ENCODE assay signal across 12 cellular contexts in genomic region chr18:58316943-58317342, GRCh38.
DNase-seq lines count a peak whose midpoint lies in the region; ATAC-seq, FAIRE-seq and TF ChIP-seq lines count a peak whose summit lies in the region.
"Had no signal": no experiment of that assay in that cellular context is flagged by ENCODE, and none has a peak within 500 bp of the region (broad histone marks: within the 10 kb centered on the region; RNA-seq: fewer than 3 reads in every experiment).

No MANE protein-coding gene starts in this region.

- H2AK5ac ChIP-seq in IMR-90 (ENCODE audit: low read depth, low read length) = 0 out of 2 replicates have a peak overlapping the region, but pooled peaks have one; percentile 2

- no peak overlapping the region for H3K14ac ChIP-seq in IMR-90 (replicated peaks; ENCODE audit: low read depth, low read length)

- intact Hi-C loops in activated CD4-positive, alpha-beta T cell treated with anti-CD3 and anti-CD28 coated beads for 36 hours (cut with DNase I, micrococcal nuclease) = no loop called here
- intact Hi-C loops in IMR-90 (cut with micrococcal nuclease) = no loop called here
- intact Hi-C loops in colonic mucosa (cut with DNase I) = no loop called here

- no peak overlapping the region for H4K8ac ChIP-seq in IMR-90 (ENCODE audit: low read depth in 2 of 2, low read length in 2 of 2)

- TF ChIP-seq POLR2A in IMR-90 (IDR thresholded peaks at IDR 0.05; ENCODE audit: low read depth, low read length) = no peak

- POLR2A ChIA-PET in activated CD4-positive, alpha-beta T cell treated with anti-CD3 and anti-CD28 coated beads for 36 hours (lab: Charles Lee) = interaction anchor here (0.6 to 1.0 kb wide), 3 partner anchors 17 to 496 kb away, joined by 3 to 4 read pairs (median 3); no protein-coding TSS in a partner anchor
- POLR2A ChIA-PET in IMR-90 (lab: Charles Lee; ENCODE audit: unreplicated experiment) = interaction anchor here (0.7 kb wide), 1 partner anchor 162 kb away, joined by 3 read pairs; no protein-coding TSS in a partner anchor

- H2AK9ac ChIP-seq in IMR-90 (replicated peaks; ENCODE audit: low read depth, low read length, poor library complexity) = no peak overlapping the region

- BruUV-seq in IMR-90 (replicated peaks; lab: Mats Ljungman, UMichigan) = no TSS peak

- H3K56ac ChIP-seq in IMR-90 (ENCODE audit: extremely low read depth, insufficient read depth, low read length) = no peak overlapping the region

- dilution Hi-C loops in IMR-90 (cut with HindIII; ENCODE audit: low sequenced_read_pairs, unreplicated experiment) = no loop called here

- H3K27ac ChIP-seq in IMR-90 (ENCODE audit: insufficient read depth, low read length) = no peak overlapping the region
- peak overlapping the region; percentile 59 for H3K27ac ChIP-seq in colonic mucosa
- H3K27ac ChIP-seq in small intestine (ENCODE audit: low read depth in 1 of 2, low read length in 1 of 2) = peak overlapping the region in 1 of 2 donors; percentile 4

- no peak overlapping the region for H3K27ac Mint-ChIP-seq in activated CD4-positive, alpha-beta T cell treated with anti-CD3 and anti-CD28 coated beads for 36 hours
- H3K27ac Mint-ChIP-seq: WTC11 had no signal

- no peaks in the 10 kb centered on the region for H4K20me1 ChIP-seq in IMR-90 (ENCODE audit: insufficient read depth, low read length)

- H3K79me1 ChIP-seq in IMR-90 (ENCODE audit: low read depth in 1 of 2, low read length in 2 of 2) = no peaks in the 10 kb centered on the region

- no peak overlapping the region for H3K4me3 Mint-ChIP-seq in activated CD4-positive, alpha-beta T cell treated with anti-CD3 and anti-CD28 coated beads for 36 hours
- H3K4me3 Mint-ChIP-seq: WTC11 had no signal

- no CpG with 5 or more reads among the region's 5 CpGs for WGBS in IMR-90 (ENCODE audit: extremely low coverage in 2 of 2, insufficient read length in 1 of 2), 2 experiments
- WGBS in small intestine, 3 donors = 24 to 39% (median 37%) methylated on average over 5 of the region's 5 CpGs

- H3K4me3 ChIP-seq in IMR-90 (ENCODE audit: insufficient read depth, low read depth, low read length) (no peak overlapping the region), colonic mucosa (no peak overlapping the region), small intestine (ENCODE audit: low read depth in 1 of 2, low read length in 2 of 2) (no peak overlapping the region)
- H3K4me3 ChIP-seq: esophagus squamous epithelium had no signal

- H3K27me3 ChIP-seq in IMR-90 (ENCODE audit: control insufficient read depth, insufficient read depth, low read length) (no peaks in the 10 kb centered on the region), colonic mucosa (no peaks in the 10 kb centered on the region), small intestine (ENCODE audit: control insufficient read depth in 2 of 2, insufficient read depth in 2 of 2, low read length in 2 of 2) (no peaks in the 10 kb centered on the region)
- H3K27me3 ChIP-seq: esophagus squamous epithelium had no signal

- H2BK20ac ChIP-seq in IMR-90 (ENCODE audit: low read depth, low read length) = no peak overlapping the region

- no peak overlapping the region for H4K91ac ChIP-seq in IMR-90 (ENCODE audit: insufficient read depth, low read depth, low read length)

- H3K4me2 ChIP-seq in IMR-90 (ENCODE audit: low read depth, low read length) = no peak overlapping the region; the same call in 1 of the 2 replicates

- peak; percentile 49 for DNase-seq in activated CD4-positive, alpha-beta T cell treated with anti-CD3 and anti-CD28 coated beads for 36 hours
- no peak for DNase-seq in activated CD4-positive, alpha-beta T cell treated with anti-CD3 and anti-CD28 coated beads, Interleukin-2, amount 50 U/mL, for 4 hours
- DNase-seq in IMR-90 = no peak
- DNase-seq in colonic mucosa = no peak
- DNase-seq in small intestine = peak; percentile 34
- no peak for DNase-seq in left lobe of liver (ENCODE audit: low spot score)
- DNase-seq in NCI-H524 treated with DMSO at 0.1 percent for 48 hours (lab: John Stamatoyannopoulos, UW) = no peak
- DNase-seq: esophagus squamous epithelium; Kasumi-1; stimulated activated naive CD4-positive, alpha-beta T cell treated with Interleukin-2 at 50 U/mL for 16 hours had no signal

- H2BK5ac ChIP-seq in IMR-90 (ENCODE audit: low read depth, low read length, poor library complexity, severe bottlenecking) = no peak overlapping the region

- no peak overlapping the region for H3K9ac ChIP-seq in IMR-90 (ENCODE audit: low read depth, low read length)
- H3K9ac ChIP-seq in colonic mucosa (ENCODE audit: low read depth in 2 of 2, low read length in 2 of 2) = peak overlapping the region in 1 of 2 donors; percentile 30

- H3K27me3 Mint-ChIP-seq in activated CD4-positive, alpha-beta T cell treated with anti-CD3 and anti-CD28 coated beads for 36 hours = peaks cover 5% of the 10 kb centered on the region

- in situ Hi-C loops in IMR-90 (cut with MboI; ENCODE audit: low sequenced_read_pairs) = no loop called here

- H3K23ac ChIP-seq in IMR-90 (ENCODE audit: low read depth, low read length) = no peak overlapping the region

- H3K36me3 Mint-ChIP-seq in activated CD4-positive, alpha-beta T cell treated with anti-CD3 and anti-CD28 coated beads for 36 hours (ENCODE audit: low read depth) = no peaks in the 10 kb centered on the region
- H3K36me3 Mint-ChIP-seq: WTC11 had no signal

- H3K9me3 Mint-ChIP-seq in activated CD4-positive, alpha-beta T cell treated with anti-CD3 and anti-CD28 coated beads for 36 hours (ENCODE audit: low read depth) = no peaks in the 10 kb centered on the region
- H3K9me3 Mint-ChIP-seq: WTC11 had no signal

- ATAC-seq in activated CD4-positive, alpha-beta T cell treated with anti-CD3 and anti-CD28 coated beads for 36 hours = peak; percentile 62
- ATAC-seq in IMR-90 (ENCODE audit: low read depth) = no peak
- no peak for ATAC-seq in left lobe of liver
- no peak for ATAC-seq in esophagus mucosa

- no peak overlapping the region for H3K4ac ChIP-seq in IMR-90 (ENCODE audit: low read depth, low read length)

- H2BK15ac ChIP-seq in IMR-90 (ENCODE audit: low read depth, low read length) = 0 out of 3 replicates have a peak overlapping the region, but pooled peaks have one; percentile 3

- no peak overlapping the region for H3K18ac ChIP-seq in IMR-90 (ENCODE audit: low read depth, low read length)

- H3K9me3 ChIP-seq in IMR-90 (ENCODE audit: control insufficient read depth, insufficient read depth, low read length) (no peaks in the 10 kb centered on the region), colonic mucosa (no peaks in the 10 kb centered on the region), small intestine (ENCODE audit: control insufficient read depth, low read depth) (no peaks in the 10 kb centered on the region)
- H3K9me3 ChIP-seq: esophagus squamous epithelium had no signal

- no peak overlapping the region for H2BK120ac ChIP-seq in IMR-90 (ENCODE audit: low read depth, low read length)

- no peak for TF ChIP-seq CTCF in IMR-90 (conservative IDR thresholded peaks at IDR 0.05; ENCODE audit: low read depth, low read length)
- TF ChIP-seq CTCF in colonic mucosa (IDR thresholded peaks at IDR 0.05) = no peak

- peaks cover 41% of the 10 kb centered on the region for H3K4me1 Mint-ChIP-seq in activated CD4-positive, alpha-beta T cell treated with anti-CD3 and anti-CD28 coated beads for 36 hours

- H2AFZ ChIP-seq in IMR-90 (replicated peaks; ENCODE audit: low read length, poor library complexity) = no peak overlapping the region

- FAIRE-seq in small intestine (lab: Jason Lieb, UNC) = no peak

- no peaks in the 10 kb centered on the region for H3K36me3 ChIP-seq in IMR-90 (ENCODE audit: control insufficient read depth, insufficient read depth, low read length)
- H3K36me3 ChIP-seq in colonic mucosa = no peaks in the 10 kb centered on the region
- H3K36me3 ChIP-seq in small intestine (ENCODE audit: control insufficient read depth in 2 of 2, insufficient read depth in 2 of 2, low read length in 2 of 2) = no peaks in the 10 kb centered on the region
- H3K36me3 ChIP-seq: esophagus squamous epithelium had no signal

- CTCF ChIA-PET in activated CD4-positive, alpha-beta T cell treated with anti-CD3 and anti-CD28 coated beads for 36 hours (lab: Charles Lee) = interaction anchor here (0.6 to 1.9 kb wide), 9 partner anchors 9 to 723 kb away, joined by 3 to 7 read pairs (median 3); no protein-coding TSS in a partner anchor
- CTCF ChIA-PET in IMR-90 (lab: Yijun Ruan, JAX) = no interaction called here

- H4K5ac ChIP-seq in IMR-90 (ENCODE audit: low read depth, low read length) = no peak overlapping the region

- peaks cover 7% of the 10 kb centered on the region for H3K9me1 ChIP-seq in IMR-90 (ENCODE audit: insufficient read depth, low read length)

- no peak for TF ChIP-seq RAD21 in IMR-90 (IDR thresholded peaks at IDR 0.05; ENCODE audit: low read length)

- H3K4me1 ChIP-seq in IMR-90 (ENCODE audit: control insufficient read depth, insufficient read depth, low read length) = peaks cover 15% of the 10 kb centered on the region; the same call in 1 of the 2 replicates
- peaks cover 20% of the 10 kb centered on the region for H3K4me1 ChIP-seq in colonic mucosa
- H3K4me1 ChIP-seq in small intestine (ENCODE audit: control insufficient read depth in 2 of 2, insufficient read depth in 1 of 2, low read depth in 1 of 2, low read length in 1 of 2) = peaks cover 0 to 4% of the 10 kb centered on the region in 2 donors

TF ChIP-seq in IMR-90, 13 proteins besides CTCF, POLR2A, EP300 and RAD21 (continues in another document):
- TF ChIP-seq NFE2L2 (IDR thresholded peaks at IDR 0.05; ENCODE audit: low read depth, low read length) (no peak), ELK1 (IDR thresholded peaks at IDR 0.05; ENCODE audit: borderline replicate concordance, low read depth, low read length) (no peak), SMC3 (IDR thresholded peaks at IDR 0.05; ENCODE audit: low read depth, low read length) (no peak), USF2 (IDR thresholded peaks at IDR 0.05; ENCODE audit: low read depth, low read length) (no peak), CEBPB (IDR thresholded peaks at IDR 0.05; ENCODE audit: low read depth, low read length) (no peak), RFX5 (IDR thresholded peaks at IDR 0.05; ENCODE audit: low read depth, low read length) (no peak)

Comparison
In these comparisons a context has a peak if more than half of its experiments do, and no peak if none do; other contexts are left out.
1. DNase-seq: peak in activated CD4-positive, alpha-beta T cell treated with anti-CD3 and anti-CD28 coated beads for 36 hours (single experiment) and small intestine (single experiment); none in activated CD4-positive, alpha-beta T cell treated with anti-CD3 and anti-CD28 coated beads, Interleukin-2, amount 50 U/mL, for 4 hours (0 of 2), IMR-90 (single experiment), colonic mucosa (single experiment), left lobe of liver (single experiment) and NCI-H524 treated with DMSO at 0.1 percent for 48 hours (single experiment).